Comparison of ENCODE assay signal across 14 cellular contexts in the genomic region with DNA sequence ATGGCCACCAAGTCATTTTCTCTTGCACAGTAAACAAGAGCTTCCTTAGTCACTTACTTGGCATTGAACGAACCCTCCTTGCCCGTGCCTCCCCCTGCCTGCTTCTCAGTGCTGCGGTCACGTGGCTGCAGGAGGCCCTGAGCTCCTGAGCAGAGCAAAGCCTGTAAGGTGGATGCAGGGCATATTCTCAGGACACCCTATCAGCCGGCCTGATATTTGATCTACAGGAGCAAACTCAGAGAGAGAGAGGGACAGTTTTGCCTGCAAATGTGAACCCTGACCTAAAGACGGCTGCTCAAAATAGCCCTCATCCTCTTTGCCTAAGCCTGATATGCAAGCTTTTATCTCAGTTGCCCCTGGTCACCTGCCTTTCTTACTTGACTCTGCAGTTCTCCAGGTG.
DNase-seq lines count a peak whose midpoint lies in the region; ATAC-seq, FAIRE-seq and TF ChIP-seq lines count a peak whose summit lies in the region.
"Had no signal": no experiment of that assay in that cellular context is flagged by ENCODE, and none has a peak within 500 bp of the region (broad histone marks: within the 10 kb centered on the region; RNA-seq: fewer than 3 reads in every experiment).

No MANE protein-coding gene starts in this region.

- POLR2A ChIA-PET in endothelial cell of umbilical vein (lab: Charles Lee), result no interaction called here

- no peaks in the 10 kb centered on the region for H3K79me2 ChIP-seq in endothelial cell of umbilical vein (ENCODE audit: control insufficient read depth, insufficient read depth, low read length)

- H3K27me3 ChIP-seq in endothelial cell of umbilical vein (ENCODE audit: control insufficient read depth in 2 of 2, insufficient read depth in 2 of 2, low read length in 2 of 2), result no peaks in the 10 kb centered on the region
- H3K27me3 ChIP-seq in lower lobe of right lung (ENCODE audit: low read depth), result no peaks in the 10 kb centered on the region
- H3K27me3 ChIP-seq: dorsolateral prefrontal cortex had no signal

- H3K4me3 ChIP-seq in endothelial cell of umbilical vein (replicated peaks in 1 of 3; ENCODE audit: insufficient read depth in 1 of 3, low read depth in 1 of 3, low read length in 3 of 3) (no peak overlapping the region), lower lobe of right lung (no peak overlapping the region)
- H3K4me3 ChIP-seq: dorsolateral prefrontal cortex had no signal

- no TSS peak for BruUV-seq in endothelial cell of umbilical vein (replicated peaks; lab: Mats Ljungman, UMichigan)

- CTCF ChIA-PET in endothelial cell of umbilical vein (lab: Charles Lee), result interaction anchor here (1.5 to 1.8 kb wide), 2 partner anchors 90 to 130 kb away, joined by 5 read pairs; a partner anchor contains a TSS

- ATAC-seq in lower lobe of right lung (peak; percentile 75 to 88), GM19351 (IDR thresholded peaks at IDR 0.05; ENCODE audit: unreplicated experiment) (no peak)

- intact Hi-C loops in endothelial cell of umbilical vein (cut with micrococcal nuclease), result loop anchor here (5.0 kb wide), 1 partner anchor 90 kb away; a partner anchor contains a TSS
- intact Hi-C loops in lower lobe of right lung (cut with DNase I), result no loop called here
- intact Hi-C loops in posterior cingulate gyrus (cut with DNase I), result no loop called here

- H3K4me1 ChIP-seq in endothelial cell of umbilical vein (ENCODE audit: control insufficient read depth, extremely low read depth, insufficient read depth, low read length), result no peaks in the 10 kb centered on the region
- no peaks in the 10 kb centered on the region for H3K4me1 ChIP-seq in lower lobe of right lung

- H3K36me3 ChIP-seq in endothelial cell of umbilical vein (ENCODE audit: control insufficient read depth in 2 of 2, extremely low read depth in 1 of 2, insufficient read depth in 2 of 2, low read length in 2 of 2) (peaks cover under 1 to 3% of the 10 kb centered on the region in 2 experiments), lower lobe of right lung (peaks cover 25% of the 10 kb centered on the region)

- dilution Hi-C loops in endothelial cell of umbilical vein (cut with MboI; ENCODE audit: extremely low pct_ligation_motif_present, low sequenced_read_pairs), result no loop called here

- H2AFZ ChIP-seq in endothelial cell of umbilical vein (ENCODE audit: low read depth, low read length), result no peak overlapping the region

- no peak overlapping the region for H3K27ac ChIP-seq in endothelial cell of umbilical vein (ENCODE audit: insufficient read depth, low read depth, low read length)
- no peak overlapping the region for H3K27ac ChIP-seq in lower lobe of right lung
- H3K27ac ChIP-seq: dorsolateral prefrontal cortex had no signal

- H3K9ac ChIP-seq in endothelial cell of umbilical vein (replicated peaks; ENCODE audit: extremely low read depth, insufficient read depth, low read length), result no peak overlapping the region

- H3K9me3 ChIP-seq in endothelial cell of umbilical vein (replicated peaks; ENCODE audit: control insufficient read depth, insufficient read depth, low read length), result no peaks in the 10 kb centered on the region
- H3K9me3 ChIP-seq in lower lobe of right lung, result no peaks in the 10 kb centered on the region

- no peaks in the 10 kb centered on the region for H3K9me1 ChIP-seq in endothelial cell of umbilical vein (replicated peaks; ENCODE audit: control insufficient read depth, extremely low read depth, insufficient read depth, low read length)

- no peak for TF ChIP-seq CTCF in endothelial cell of umbilical vein (IDR thresholded peaks at IDR 0.05; ENCODE audit: extremely low read depth in 1 of 2, insufficient read depth in 1 of 2, low read depth in 1 of 2, low read length in 2 of 2)
- no peak for TF ChIP-seq CTCF in lower lobe of right lung (IDR thresholded peaks at IDR 0.05)

- no peak for TF ChIP-seq POLR2A in endothelial cell of umbilical vein (IDR thresholded peaks at IDR 0.05; ENCODE audit: low read depth, low read length)

- no peak overlapping the region for H3K4me2 ChIP-seq in endothelial cell of umbilical vein (ENCODE audit: insufficient read depth, low read length)

- no peaks in the 10 kb centered on the region for H4K20me1 ChIP-seq in endothelial cell of umbilical vein (replicated peaks; ENCODE audit: control insufficient read depth, extremely low read depth, insufficient read depth, low read length)

- FAIRE-seq in endothelial cell of umbilical vein (lab: Jason Lieb, UNC), result no peak
- FAIRE-seq: GM18507, islet of Langerhans had no signal

- DNase-seq in DMS 273 (lab: John Stamatoyannopoulos, UW; ENCODE audit: unreplicated experiment), result peak; percentile 69
- peak; percentile 16 for DNase-seq in LHCN-M2 (ENCODE audit: low read depth)
- DNase-seq in endothelial cell of umbilical vein (ENCODE audit: low read depth, low spot score), result peak; percentile 24
- no peak for DNase-seq in lower lobe of right lung
- DNase-seq in posterior cingulate gyrus, result no peak
- no peak for DNase-seq in NCI-H524 (lab: John Stamatoyannopoulos, UW)
- no peak for DNase-seq in cortex of kidney (lab: John Stamatoyannopoulos, UW)
- DNase-seq: activated T-cell treated with anti-CD3 and anti-CD28 coated beads, Interleukin-2, amount 50 U/mL, for 48 hours; dorsolateral prefrontal cortex; NCI-H345; T-helper 2 cell had no signal

TF ChIP-seq in endothelial cell of umbilical vein, 7 proteins besides CTCF, POLR2A, EP300 and RAD21:
- TF ChIP-seq MYC (IDR thresholded peaks at IDR 0.05; ENCODE audit: low read depth, low read length), result no peak
- TF ChIP-seq JUN (IDR thresholded peaks at IDR 0.05; ENCODE audit: borderline replicate concordance, insufficient read depth, insufficient read length, low read depth), result no peak
- TF ChIP-seq EZH2 (IDR thresholded peaks at IDR 0.05; ENCODE audit: borderline replicate concordance, low read depth, low read length, severe bottlenecking), result no peak
- TF ChIP-seq, protein P1, sequence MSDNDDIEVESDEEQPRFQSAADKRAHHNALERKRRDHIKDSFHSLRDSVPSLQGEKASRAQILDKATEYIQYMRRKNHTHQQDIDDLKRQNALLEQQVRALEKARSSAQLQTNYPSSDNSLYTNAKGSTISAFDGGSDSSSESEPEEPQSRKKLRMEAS (IDR thresholded peaks at IDR 0.05; ENCODE audit: insufficient read depth, insufficient read length), result no peak
- TF ChIP-seq POLR2AphosphoS5 (IDR thresholded peaks at IDR 0.05; ENCODE audit: insufficient read depth, low read depth, low read length), result no peak
- no peak for TF ChIP-seq FOS (IDR thresholded peaks at IDR 0.05; ENCODE audit: borderline replicate concordance, insufficient read depth, low read length)
- TF ChIP-seq GATA2 (IDR thresholded peaks at IDR 0.05; ENCODE audit: insufficient read depth, insufficient read length, low read depth, low read length), result no peak
TF ChIP-seq in endothelial cell of umbilical vein: peak in this region for 0.

Comparison
In these comparisons a context has a peak if more than half of its experiments do, and no peak if none do; other contexts are left out.
1. DNase-seq: peak in DMS 273 (single experiment), LHCN-M2 (single experiment) and endothelial cell of umbilical vein (single experiment); none in lower lobe of right lung (single experiment), posterior cingulate gyrus (0 of 10), NCI-H524 (0 of 2) and cortex of kidney (single experiment).